10 cellular contexts compared by ENCODE assay signal in genomic region chr1:99003911-99004269, GRCh38. TPM values are rescaled to one million over a fixed set of nuclear protein-coding genes. Genes with fewer than 3 reads are reported as not detected.
DNase-seq lines count a peak whose midpoint lies in the region; ATAC-seq and TF ChIP-seq lines count a peak whose summit lies in the region.
"Had no signal": no experiment of that assay in that cellular context is flagged by ENCODE, and none has a peak within 500 bp of the region (broad histone marks: within the 10 kb centered on the region; RNA-seq: fewer than 3 reads in every experiment).

No MANE protein-coding gene starts in this region.

- H3K27me3 ChIP-seq in iPS-15b (ENCODE audit: control insufficient read depth, insufficient read depth, low read length) (peaks cover 34% of the 10 kb centered on the region), skeletal muscle satellite cell (ENCODE audit: control insufficient read depth, insufficient read depth, low read length) (peaks cover 72% of the 10 kb centered on the region), uterus (peaks cover 0 to 26% of the 10 kb centered on the region in 2 donors)

- intact Hi-C loops in uterus (cut with DNase I; ENCODE audit: low total_unique reads), result no loop called here

- no peak overlapping the region for H3K27ac Mint-ChIP-seq in activated T-cell treated with anti-CD3 and anti-CD28 coated beads, Interleukin-2, amount 50 U/mL, for 24 hours
- no peak overlapping the region for H3K27ac Mint-ChIP-seq in activated T-helper 17 cell treated with anti-CD3 and anti-CD28 coated beads, Interleukin-2, amount 50 U/mL, for 72 hours

- no peaks in the 10 kb centered on the region for H3K36me3 Mint-ChIP-seq in activated T-cell treated with anti-CD3 and anti-CD28 coated beads, Interleukin-2, amount 50 U/mL, for 24 hours (ENCODE audit: low read depth)
- H3K36me3 Mint-ChIP-seq in activated T-helper 17 cell treated with anti-CD3 and anti-CD28 coated beads, Interleukin-2, amount 50 U/mL, for 72 hours (ENCODE audit: low read depth), result no peaks in the 10 kb centered on the region

- H3K4me2 ChIP-seq in skeletal muscle satellite cell (ENCODE audit: low read length), result peak overlapping the region; percentile 89

- peaks cover 4% of the 10 kb centered on the region for H3K4me1 Mint-ChIP-seq in activated T-cell treated with anti-CD3 and anti-CD28 coated beads, Interleukin-2, amount 50 U/mL, for 24 hours (ENCODE audit: low read depth)
- H3K4me1 Mint-ChIP-seq in activated T-helper 17 cell treated with anti-CD3 and anti-CD28 coated beads, Interleukin-2, amount 50 U/mL, for 72 hours, result no peaks in the 10 kb centered on the region

- H3K27ac ChIP-seq in uterus, result no peak overlapping the region
- H3K27ac ChIP-seq: breast epithelium, upper lobe of right lung had no signal

- H3K9me3 ChIP-seq in iPS-15b (ENCODE audit: control insufficient read depth, insufficient read depth, low read length) (no peaks in the 10 kb centered on the region), skeletal muscle satellite cell (replicated peaks; ENCODE audit: low read length) (no peaks in the 10 kb centered on the region), uterus (no peaks in the 10 kb centered on the region)
- H3K9me3 ChIP-seq: breast epithelium, upper lobe of right lung had no signal

- H3K27me3 Mint-ChIP-seq in activated T-cell treated with anti-CD3 and anti-CD28 coated beads, Interleukin-2, amount 50 U/mL, for 24 hours, result peaks cover 72% of the 10 kb centered on the region
- peaks cover 52% of the 10 kb centered on the region for H3K27me3 Mint-ChIP-seq in activated T-helper 17 cell treated with anti-CD3 and anti-CD28 coated beads, Interleukin-2, amount 50 U/mL, for 72 hours

- no peak for TF ChIP-seq POLR2A in uterus (IDR thresholded peaks at IDR 0.05)

- no peaks in the 10 kb centered on the region for H3K36me3 ChIP-seq in iPS-15b (ENCODE audit: control insufficient read depth, insufficient read depth, low read length)
- H3K36me3 ChIP-seq in skeletal muscle satellite cell (ENCODE audit: insufficient read depth, low read length), result no peaks in the 10 kb centered on the region
- no peaks in the 10 kb centered on the region for H3K36me3 ChIP-seq in uterus
- H3K36me3 ChIP-seq: breast epithelium, upper lobe of right lung had no signal

- H3K4me3 Mint-ChIP-seq in activated T-cell treated with anti-CD3 and anti-CD28 coated beads, Interleukin-2, amount 50 U/mL, for 24 hours, result peak overlapping the region; percentile 63
- H3K4me3 Mint-ChIP-seq in activated T-helper 17 cell treated with anti-CD3 and anti-CD28 coated beads, Interleukin-2, amount 50 U/mL, for 72 hours, result peak overlapping the region; percentile 44

- TF ChIP-seq CTCF in uterus (IDR thresholded peaks at IDR 0.05), result no peak

- no peak for DNase-seq in activated T-cell treated with anti-CD3 and anti-CD28 coated beads, Interleukin-2, amount 50 U/mL, for 24 hours
- DNase-seq in activated T-cell treated with anti-CD3 and anti-CD28 coated beads for 4 hours, result no peak
- DNase-seq in uterus, result no peak
- DNase-seq in OCI-M1 (lab: John Stamatoyannopoulos, UW), result no peak

- ATAC-seq in activated T-helper 17 cell treated with anti-CD3 and anti-CD28 coated beads, Interleukin-2, amount 50 U/mL, for 72 hours (replicated peaks), result no peak
- ATAC-seq in GM18520 (IDR thresholded peaks at IDR 0.05; ENCODE audit: unreplicated experiment), result no peak

- peaks cover 2% of the 10 kb centered on the region for H3K4me1 ChIP-seq in iPS-15b (ENCODE audit: control insufficient read depth, insufficient read depth, low read length)
- peaks cover 11% of the 10 kb centered on the region for H3K4me1 ChIP-seq in skeletal muscle satellite cell (ENCODE audit: control insufficient read depth, insufficient read depth, low read length)
- H3K4me1 ChIP-seq in uterus, result peaks cover 0 to 13% of the 10 kb centered on the region in 2 donors
- H3K4me1 ChIP-seq: breast epithelium had no signal

- H3K4me3 ChIP-seq in iPS-15b (ENCODE audit: low read depth, low read length) (peak overlapping the region; percentile 76), skeletal muscle satellite cell (ENCODE audit: low read length) (peak overlapping the region; percentile 68), uterus (no peak overlapping the region)

- peak overlapping the region; percentile 58 for H3K9ac ChIP-seq in iPS-15b (ENCODE audit: low read depth, low read length)
- no peak overlapping the region for H3K9ac ChIP-seq in skeletal muscle satellite cell (ENCODE audit: low read depth, low read length)

- H3K9me3 Mint-ChIP-seq in activated T-cell treated with anti-CD3 and anti-CD28 coated beads, Interleukin-2, amount 50 U/mL, for 24 hours, result no peaks in the 10 kb centered on the region
- no peaks in the 10 kb centered on the region for H3K9me3 Mint-ChIP-seq in activated T-helper 17 cell treated with anti-CD3 and anti-CD28 coated beads, Interleukin-2, amount 50 U/mL, for 72 hours

RNA-seq across cellular contexts. Expression of gene PLPPR5, which starts 0.8 kb away (rescaled TPM):
- not detected for total RNA-seq in activated T-helper 17 cell treated with anti-CD3 and anti-CD28 coated beads, Interleukin-2, amount 50 U/mL, for 72 hours
- under 0.01 TPM in 1 of 2 replicates, not detected in the other for total RNA-seq in skeletal muscle satellite cell (2012; rRNA removed)
- under 1 TPM in 1 of 4 donors, not detected in 3; 0.76 TPM for total RNA-seq in uterus
- total RNA-seq: breast epithelium, upper lobe of right lung had no signal

Comparison
In these comparisons a context has a peak if more than half of its experiments do, and no peak if none do; other contexts are left out.
1. H3K4me3 ChIP-seq: peak in iPS-15b (single experiment) and skeletal muscle satellite cell (single experiment); none in uterus (0 of 2).